Comparison of ENCODE assay signal across 17 cellular contexts in the genomic region with DNA sequence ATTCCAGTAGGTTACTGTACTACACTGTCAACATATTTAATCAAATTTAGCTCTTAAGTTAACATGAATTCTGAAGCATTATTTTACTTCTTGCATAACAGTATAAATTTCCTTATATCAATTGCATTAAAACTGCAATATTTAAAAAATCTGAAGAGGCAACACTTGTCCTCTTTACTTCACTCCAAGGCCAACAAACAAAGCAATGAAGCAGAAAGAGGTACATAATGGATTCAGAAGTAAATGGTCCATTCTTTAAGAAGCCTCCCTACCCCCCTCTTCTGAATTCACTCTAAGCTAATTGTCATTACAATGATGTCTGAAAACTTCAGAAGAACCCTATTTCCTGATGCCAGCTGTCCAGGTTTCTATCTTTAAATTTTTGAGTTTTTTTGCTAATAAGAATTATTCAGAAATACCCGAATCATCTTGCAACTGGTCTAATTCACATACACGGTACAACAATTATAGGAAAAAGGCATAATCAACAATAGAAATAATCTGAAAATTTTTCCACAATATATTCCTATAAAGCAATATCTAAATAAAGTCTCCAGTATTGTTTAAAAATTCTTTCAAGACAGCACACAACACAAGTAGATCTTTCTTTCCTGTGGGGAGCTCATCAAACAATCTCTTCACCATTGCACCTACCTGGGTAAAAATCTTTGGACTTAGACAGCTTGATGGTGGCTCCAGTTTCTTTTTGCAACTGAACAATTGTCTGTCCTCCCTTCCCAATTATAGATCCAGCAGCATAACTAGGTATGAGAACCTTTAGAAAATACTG. TPM values are rescaled to one million over a fixed set of nuclear protein-coding genes. Genes with fewer than 3 reads are reported as not detected.
DNase-seq lines count a peak whose midpoint lies in the region; TF ChIP-seq lines count a peak whose summit lies in the region.
"Had no signal": no experiment of that assay in that cellular context is flagged by ENCODE, and none has a peak within 500 bp of the region (broad histone marks: within the 10 kb centered on the region; RNA-seq: fewer than 3 reads in every experiment).

No MANE protein-coding gene starts in this region.

- H3K4me1 ChIP-seq in HUES48 (ENCODE audit: control insufficient read depth, insufficient read depth, low read length) (peaks cover 20% of the 10 kb centered on the region), hepatocyte (ENCODE audit: insufficient read depth) (no peaks in the 10 kb centered on the region)
- H3K4me1 ChIP-seq: right atrium auricular region had no signal

- H3K27me3 Mint-ChIP-seq in immature natural killer cell (ENCODE audit: low read depth in 3 of 3), result peaks cover 6 to 10% (median 8%) of the 10 kb centered on the region in 3 donors

- H3K79me2 ChIP-seq in hepatocyte, result no peaks in the 10 kb centered on the region

- H3K4me3 ChIP-seq in HUES48 (ENCODE audit: low read depth, low read length) (peak overlapping the region; percentile 31), hepatocyte (no peak overlapping the region)

- H3K27ac ChIP-seq in HUES48 (ENCODE audit: low read depth, low read length) (peak overlapping the region; percentile 1), hepatocyte (no peak overlapping the region)
- H3K27ac ChIP-seq: right atrium auricular region had no signal

- in situ Hi-C loops in KBM-7 (cut with MboI; ENCODE audit: low pct_unique_long_range_greater_than_20kb, low sequenced_read_pairs), result no loop called here

- H3K36me3 ChIP-seq in HUES48 (ENCODE audit: control insufficient read depth, insufficient read depth, low read length) (no peaks in the 10 kb centered on the region), hepatocyte (replicated peaks; ENCODE audit: insufficient read depth, low read depth) (no peaks in the 10 kb centered on the region)
- H3K36me3 ChIP-seq: right atrium auricular region had no signal

- no peaks in the 10 kb centered on the region for H4K20me1 ChIP-seq in hepatocyte (ENCODE audit: insufficient read depth, poor library complexity, severe bottlenecking)

- H3K4me1 Mint-ChIP-seq in immature natural killer cell, result no peaks in the 10 kb centered on the region
- H3K4me1 Mint-ChIP-seq: activated naive CD8-positive, alpha-beta T cell treated with anti-CD3 and anti-CD28 coated beads, Interleukin-2, amount 10 ng/mL, durations not matched to agents 7 days and 5 days; T-helper 17 cell had no signal

- H2AFZ ChIP-seq in hepatocyte, result no peak overlapping the region

- peak overlapping the region; percentile 82 for H3K4me2 ChIP-seq in hepatocyte

- peaks cover 0 to 4% (median 0%) of the 10 kb centered on the region in 3 donors for H3K36me3 Mint-ChIP-seq in immature natural killer cell
- H3K36me3 Mint-ChIP-seq: activated naive CD8-positive, alpha-beta T cell treated with anti-CD3 and anti-CD28 coated beads, Interleukin-2, amount 10 ng/mL, durations not matched to agents 7 days and 5 days had no signal

- H3K9me3 ChIP-seq in HUES48 (ENCODE audit: control insufficient read depth, insufficient read depth, low read length) (no peaks in the 10 kb centered on the region), hepatocyte (ENCODE audit: low read depth) (no peaks in the 10 kb centered on the region)
- H3K9me3 ChIP-seq: right atrium auricular region had no signal

- H3K9me3 Mint-ChIP-seq in immature natural killer cell, result peaks cover under 1 to 36% (median 13%) of the 10 kb centered on the region in 6 donors
- H3K9me3 Mint-ChIP-seq: activated naive CD8-positive, alpha-beta T cell treated with anti-CD3 and anti-CD28 coated beads, Interleukin-2, amount 10 ng/mL, durations not matched to agents 7 days and 5 days had no signal

- H3K27me3 ChIP-seq in HUES48 (ENCODE audit: control insufficient read depth, insufficient read depth, low read length) (peaks cover 13% of the 10 kb centered on the region; the same call in 1 of the 2 replicates), hepatocyte (peaks cover 18% of the 10 kb centered on the region)
- H3K27me3 ChIP-seq: right atrium auricular region had no signal

- TF ChIP-seq CTCF in hepatocyte (IDR thresholded peaks at IDR 0.05; ENCODE audit: poor library complexity), result no peak

- no peak overlapping the region for H3K27ac Mint-ChIP-seq in immature natural killer cell
- H3K27ac Mint-ChIP-seq: activated naive CD8-positive, alpha-beta T cell treated with anti-CD3 and anti-CD28 coated beads, Interleukin-2, amount 10 ng/mL, durations not matched to agents 7 days and 5 days; T-helper 17 cell had no signal

- no peaks in the 10 kb centered on the region for H3K9me2 ChIP-seq in hepatocyte (replicated peaks; ENCODE audit: insufficient read depth)

- DNase-seq in NCI-H748 treated with DMSO at 0.1 percent for 48 hours (lab: John Stamatoyannopoulos, UW) (peak; percentile 31), hepatocyte (ENCODE audit: low spot score) (no peak), putamen (ENCODE audit: low spot score) (peak; percentile 26), KBM-7 (no peak), immature natural killer cell (no peak), NAMALWA (ENCODE audit: low spot score) (no peak)
- DNase-seq in stimulated activated CD4-positive, alpha-beta T cell treated with anti-CD3 and anti-CD28 coated beads, Interleukin-12 subunit alpha, Interleukin-12 subunit beta, amount 100 ng/mL, for 4 hours, result no peak
- DNase-seq: activated CD4-positive, alpha-beta T cell treated with anti-CD3 and anti-CD28 coated beads for 48 hours; activated naive CD8-positive, alpha-beta T cell treated with anti-CD3 and anti-CD28 coated beads, Interleukin-2, amount 10 ng/mL, durations not matched to agents 7 days and 5 days; activated T-cell treated with anti-CD3 and anti-CD28 coated beads, Interleukin-2, amount 50 U/mL, for 1 hour; NCI-H774; stimulated activated CD4-positive, alpha-beta T cell treated with anti-CD3 and anti-CD28 coated beads, Interleukin-2, amount 100 ng/mL, for 48 hours; T-helper 17 cell had no signal

- no peak overlapping the region for H3K9ac ChIP-seq in HUES48 (ENCODE audit: low read depth, low read length)

- WGBS in hepatocyte (ENCODE audit: low lambda C conversion rate, missing lambda C conversion rate), result 86% methylated on average over 2 of the region's 2 CpGs

- H3K4me3 Mint-ChIP-seq in immature natural killer cell, result no peak overlapping the region
- H3K4me3 Mint-ChIP-seq: activated naive CD8-positive, alpha-beta T cell treated with anti-CD3 and anti-CD28 coated beads, Interleukin-2, amount 10 ng/mL, durations not matched to agents 7 days and 5 days; T-helper 17 cell had no signal

RNA-seq across cellular contexts. Expression of a gene that starts 2.9 kb away (rescaled TPM):
- total RNA-seq in hepatocyte, result 2.7 and 3.3 TPM in 2 replicates
- 1.4 and 1.7 TPM in 2 replicates for polyA plus RNA-seq in hepatocyte
- not detected for polyA plus RNA-seq in immature natural killer cell
- total RNA-seq: HT1080 had no signal
- polyA plus RNA-seq: BJ had no signal

Comparison
In these comparisons a context has a peak if more than half of its experiments do, and no peak if none do; other contexts are left out.
1. DNase-seq: peak in NCI-H748 treated with DMSO at 0.1 percent for 48 hours (single experiment) and putamen (single experiment); none in hepatocyte (single experiment), KBM-7 (single experiment), immature natural killer cell (0 of 3), NAMALWA (single experiment) and stimulated activated CD4-positive, alpha-beta T cell treated with anti-CD3 and anti-CD28 coated beads, Interleukin-12 subunit alpha, Interleukin-12 subunit beta, amount 100 ng/mL, for 4 hours (single experiment).